Comparison of ENCODE assay signal across 10 cellular contexts in the genomic region with DNA sequence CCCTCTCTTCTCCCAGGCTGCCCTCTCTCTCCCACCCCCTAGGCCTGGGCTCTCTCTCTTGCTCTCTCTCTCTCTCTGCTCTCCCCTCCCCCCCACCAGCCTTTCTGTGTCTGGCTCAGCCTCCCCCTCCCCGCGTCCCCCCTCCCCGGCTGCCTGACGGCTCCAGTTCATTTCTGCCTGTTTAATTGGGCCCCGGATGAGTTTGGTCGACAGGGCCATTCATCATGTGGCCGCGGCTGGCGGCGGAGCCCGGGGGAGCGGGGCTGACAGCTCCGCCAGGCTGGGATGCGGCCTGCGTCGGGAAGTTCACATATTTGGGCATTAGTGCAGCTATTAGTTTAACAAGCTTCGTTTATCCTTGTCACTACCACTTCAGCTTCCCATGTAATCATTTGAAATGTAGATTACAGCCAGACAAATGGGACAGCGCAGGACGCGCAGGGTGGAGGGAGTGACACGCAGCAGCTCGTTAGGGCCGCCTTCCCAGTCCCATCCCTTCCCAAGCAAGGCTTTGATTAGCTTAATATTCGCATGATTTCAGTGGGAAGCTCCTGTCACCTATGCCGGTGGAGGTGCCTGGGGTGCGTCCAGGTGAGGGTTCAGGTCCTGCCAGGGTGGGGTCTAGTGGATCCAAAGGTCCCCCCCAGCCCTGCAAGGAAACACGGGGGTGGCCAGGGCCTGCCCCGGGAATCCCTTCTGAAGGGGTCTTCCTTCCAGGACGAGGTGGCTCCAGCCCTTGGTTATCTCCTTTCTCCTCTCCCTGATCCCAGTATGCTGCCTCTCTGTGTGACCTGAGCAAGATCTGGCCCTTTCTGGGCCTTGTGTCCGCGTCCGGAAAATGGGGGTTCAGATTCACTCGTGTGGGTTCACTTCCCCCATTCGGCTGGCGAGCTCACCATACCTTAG.
A peak's percentile ranks its signal among the peaks of the same experiment; 100 is the strongest.
DNase-seq lines count a peak whose midpoint lies in the region; ATAC-seq and TF ChIP-seq lines count a peak whose summit lies in the region.
"Had no signal": no experiment of that assay in that cellular context is flagged by ENCODE, and none has a peak within 500 bp of the region (broad histone marks: within the 10 kb centered on the region; RNA-seq: fewer than 3 reads in every experiment).

No MANE protein-coding gene starts in this region.

- CTCF ChIA-PET in SK-N-SH (lab: Yijun Ruan, JAX) = interaction anchor here (1.8 kb wide), 1 partner anchor 54 kb away, joined by 7 read pairs; no protein-coding TSS in a partner anchor

- H3K36me3 ChIP-seq in SK-N-SH (replicated peaks in 1 of 2; ENCODE audit: control insufficient read depth in 1 of 2, insufficient read depth in 2 of 2, low read length in 1 of 2) (no peaks in the 10 kb centered on the region), esophagus squamous epithelium (no peaks in the 10 kb centered on the region), mucosa of stomach (ENCODE audit: control insufficient read depth, insufficient read depth, low read length) (no peaks in the 10 kb centered on the region), upper lobe of right lung (no peaks in the 10 kb centered on the region), testis (ENCODE audit: low read depth, missing control alignments) (no peaks in the 10 kb centered on the region)

- H3K4me3 ChIP-seq in SK-N-SH (ENCODE audit: low read depth in 2 of 2, low read length in 1 of 2) (no peak overlapping the region), esophagus squamous epithelium (peak overlapping the region; percentile 14 to 61 (median 30)), mucosa of stomach (ENCODE audit: low read length) (no peak overlapping the region), upper lobe of right lung (peak overlapping the region; percentile 38), testis (peak overlapping the region in 1 of 2 donors; percentile 33)

- no peaks in the 10 kb centered on the region for H4K20me1 ChIP-seq in SK-N-SH (ENCODE audit: insufficient read depth)

- H3F3A ChIP-seq in SK-N-SH (replicated peaks; ENCODE audit: insufficient read depth) = no peaks in the 10 kb centered on the region

- intact Hi-C loops in esophagus squamous epithelium (cut with DNase I) = no loop called here
- intact Hi-C loops in upper lobe of right lung (cut with DNase I) = no loop called here
- intact Hi-C loops in testis (cut with DNase I; ENCODE audit: low total_unique reads) = no loop called here

- H3K9ac ChIP-seq in SK-N-SH (no peak overlapping the region), mucosa of stomach (ENCODE audit: low read length) (peak overlapping the region; percentile 13)

- H3K27ac ChIP-seq in SK-N-SH (ENCODE audit: low read depth in 2 of 2, low read length in 1 of 2) = no peak overlapping the region
- no peak overlapping the region for H3K27ac ChIP-seq in esophagus squamous epithelium
- no peak overlapping the region for H3K27ac ChIP-seq in upper lobe of right lung
- no peak overlapping the region for H3K27ac ChIP-seq in testis
- H3K27ac ChIP-seq: skin epidermis had no signal

- H3K4me1 ChIP-seq in SK-N-SH (ENCODE audit: control insufficient read depth in 1 of 2, insufficient read depth in 2 of 2, low read depth in 1 of 2, low read length in 1 of 2) = no peaks in the 10 kb centered on the region
- H3K4me1 ChIP-seq in esophagus squamous epithelium = peaks cover 7 to 16% (median 10%) of the 10 kb centered on the region in 3 donors
- H3K4me1 ChIP-seq in mucosa of stomach (ENCODE audit: control insufficient read depth, insufficient read depth, low read length) = peaks cover 8% of the 10 kb centered on the region
- H3K4me1 ChIP-seq in upper lobe of right lung = no peaks in the 10 kb centered on the region
- H3K4me1 ChIP-seq in testis = peaks cover 3% of the 10 kb centered on the region

- H3K79me2 ChIP-seq in SK-N-SH (ENCODE audit: insufficient read depth) = no peaks in the 10 kb centered on the region

- H3K9me2 ChIP-seq in SK-N-SH = no peaks in the 10 kb centered on the region

- POLR2A ChIA-PET in SK-N-SH (lab: Yijun Ruan, JAX) = no interaction called here

- H3K9me3 ChIP-seq in SK-N-SH (no peaks in the 10 kb centered on the region), esophagus squamous epithelium (no peaks in the 10 kb centered on the region), mucosa of stomach (ENCODE audit: control insufficient read depth, low read length) (no peaks in the 10 kb centered on the region), upper lobe of right lung (no peaks in the 10 kb centered on the region), testis (no peaks in the 10 kb centered on the region)

- DNase-seq in SK-N-SH (peak; percentile 58), esophagus squamous epithelium (lab: John Stamatoyannopoulos, UW) (no peak), upper lobe of right lung (peak; percentile 55), testis (no peak), T1000 (lab: John Stamatoyannopoulos, UW) (no peak)
- DNase-seq: NCI-H1105 treated with DMSO at 0.1 percent for 48 hours had no signal

- WGBS in SK-N-SH (ENCODE audit: low lambda C conversion rate) = 68% methylated on average over 33 of the region's 35 CpGs
- WGBS in esophagus squamous epithelium, 2 donors = 47 to 50% methylated on average over 16 to 21 of the region's 35 CpGs
- 38 to 50% methylated on average over 26 to 35 of the region's 35 CpGs for WGBS in testis, 2 donors

- no peak for TF ChIP-seq RAD21 in SK-N-SH (IDR thresholded peaks at IDR 0.05; ENCODE audit: low read length)

- TF ChIP-seq CTCF in SK-N-SH (IDR thresholded peaks at IDR 0.05) = no peak
- TF ChIP-seq CTCF in esophagus squamous epithelium (IDR thresholded peaks at IDR 0.05) = no peak
- TF ChIP-seq CTCF in upper lobe of right lung (IDR thresholded peaks at IDR 0.05) = no peak
- no peak for TF ChIP-seq CTCF in testis (IDR thresholded peaks at IDR 0.05)

- H3K27me3 ChIP-seq in SK-N-SH (ENCODE audit: insufficient read depth) (peaks cover 26% of the 10 kb centered on the region), esophagus squamous epithelium (peaks cover 0 to 59% (median 1%) of the 10 kb centered on the region in 4 donors), mucosa of stomach (ENCODE audit: control insufficient read depth, insufficient read depth, low read length) (peaks cover 48% of the 10 kb centered on the region), upper lobe of right lung (peaks cover 28% of the 10 kb centered on the region), testis (no peaks in the 10 kb centered on the region)

- H3K4me2 ChIP-seq in SK-N-SH = no peak overlapping the region

- no peak for TF ChIP-seq EP300 in SK-N-SH (IDR thresholded peaks at IDR 0.05; ENCODE audit: borderline replicate concordance in 1 of 2, low read depth in 1 of 2, low read length in 1 of 2)

- no peak for TF ChIP-seq POLR2A in esophagus squamous epithelium (IDR thresholded peaks at IDR 0.05)
- no peak for TF ChIP-seq POLR2A in testis (IDR thresholded peaks at IDR 0.05)

- no peak for ATAC-seq in SK-N-SH treated with all-trans-retinoic acid at 6 μM for 48 hours
- ATAC-seq in upper lobe of right lung = no peak
- ATAC-seq in HG02610 (IDR thresholded peaks at IDR 0.05; ENCODE audit: unreplicated experiment) = no peak

- no peak overlapping the region for H2AFZ ChIP-seq in SK-N-SH (ENCODE audit: low read depth)

TF ChIP-seq in SK-N-SH, 30 proteins besides CTCF, POLR2A, EP300 and RAD21 (continues in another document):
- TF ChIP-seq, protein P1, sequence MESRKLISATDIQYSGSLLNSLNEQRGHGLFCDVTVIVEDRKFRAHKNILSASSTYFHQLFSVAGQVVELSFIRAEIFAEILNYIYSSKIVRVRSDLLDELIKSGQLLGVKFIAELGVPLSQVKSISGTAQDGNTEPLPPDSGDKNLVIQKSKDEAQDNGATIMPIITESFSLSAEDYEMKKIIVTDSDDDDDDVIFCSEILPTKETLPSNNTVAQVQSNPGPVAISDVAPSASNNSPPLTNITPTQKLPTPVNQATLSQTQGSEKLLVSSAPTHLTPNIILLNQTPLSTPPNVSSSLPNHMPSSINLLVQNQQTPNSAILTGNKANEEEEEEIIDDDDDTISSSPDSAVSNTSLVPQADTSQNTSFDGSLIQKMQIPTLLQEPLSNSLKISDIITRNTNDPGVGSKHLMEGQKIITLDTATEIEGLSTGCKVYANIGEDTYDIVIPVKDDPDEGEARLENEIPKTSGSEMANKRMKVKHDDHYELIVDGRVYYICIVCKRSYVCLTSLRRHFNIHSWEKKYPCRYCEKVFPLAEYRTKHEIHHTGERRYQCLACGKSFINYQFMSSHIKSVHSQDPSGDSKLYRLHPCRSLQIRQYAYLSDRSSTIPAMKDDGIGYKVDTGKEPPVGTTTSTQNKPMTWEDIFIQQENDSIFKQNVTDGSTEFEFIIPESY (IDR thresholded peaks at IDR 0.05; ENCODE audit: borderline replicate concordance, low read depth) = no peak
- no peak for TF ChIP-seq CHD2 (IDR thresholded peaks at IDR 0.05; ENCODE audit: low read length, partially characterized antibody)
- no peak for TF ChIP-seq SMC3 (IDR thresholded peaks at IDR 0.05; ENCODE audit: low read depth, low read length)
- TF ChIP-seq TEAD4 (IDR thresholded peaks at IDR 0.05; ENCODE audit: borderline replicate concordance, insufficient read depth) = no peak
- no peak for TF ChIP-seq TCF12 (IDR thresholded peaks at IDR 0.05)
- TF ChIP-seq MXI1 (IDR thresholded peaks at IDR 0.05; ENCODE audit: low read depth, low read length) = no peak
- no peak for TF ChIP-seq EZH2phosphoT487 (IDR thresholded peaks at IDR 0.05; ENCODE audit: borderline replicate concordance, low read depth)

TF ChIP-seq in SK-N-SH treated with all-trans-retinoic acid at 6 μM for 48 hours, 23 proteins besides CTCF, POLR2A, EP300 and RAD21 (continues in another document):
- TF ChIP-seq OSR1 (CRISPR knock-in tag; IDR thresholded peaks at IDR 0.05) (no peak), ARNTL (CRISPR knock-in tag; IDR thresholded peaks at IDR 0.05; ENCODE audit: borderline replicate concordance, low read depth) (no peak), SNAI2 (CRISPR knock-in tag; IDR thresholded peaks at IDR 0.05) (no peak), RARB (CRISPR knock-in tag; IDR thresholded peaks at IDR 0.05) (no peak), ZNF565 (CRISPR knock-in tag; conservative IDR thresholded peaks at IDR 0.05; ENCODE audit: low read depth) (no peak), ZFP3 (CRISPR knock-in tag; IDR thresholded peaks at IDR 0.05) (no peak), TCF4 (CRISPR knock-in tag; IDR thresholded peaks at IDR 0.05; ENCODE audit: borderline replicate concordance) (no peak), ZNF8 (CRISPR knock-in tag; IDR thresholded peaks at IDR 0.05) (no peak)

Comparison
In these comparisons a context has a peak if more than half of its experiments do, and no peak if none do; other contexts are left out.
1. DNase-seq: peak in SK-N-SH (single experiment) and upper lobe of right lung (single experiment); none in esophagus squamous epithelium (single experiment), testis (single experiment) and T1000 (single experiment).
2. H3K4me3 ChIP-seq: peak in esophagus squamous epithelium (4 of 4) and upper lobe of right lung (single experiment); none in SK-N-SH (0 of 2) and mucosa of stomach (single experiment).